8 cellular contexts compared by ENCODE assay signal in the genomic region with DNA sequence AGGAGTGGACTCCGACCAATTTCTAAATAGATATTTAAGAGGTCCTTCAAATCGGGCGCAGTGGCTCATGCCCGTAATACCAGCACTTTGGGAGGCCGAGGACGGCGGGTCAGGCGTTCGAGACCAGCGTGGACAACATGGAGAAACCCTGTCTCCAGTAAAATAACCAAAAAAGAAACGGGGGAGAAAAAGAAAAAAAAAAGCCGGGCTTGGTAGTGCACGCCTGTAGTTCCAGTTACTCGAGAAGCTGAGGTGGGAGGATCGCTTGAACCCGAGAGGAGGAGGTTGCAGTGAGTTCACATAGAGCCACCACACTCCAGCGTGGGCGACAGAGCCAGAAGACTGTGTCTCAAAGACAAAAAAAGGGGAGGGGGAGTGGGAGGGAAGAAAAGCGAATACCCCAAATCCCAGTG. TPM values are rescaled to one million over a fixed set of nuclear protein-coding genes. Genes with fewer than 3 reads are reported as not detected.
DNase-seq lines count a peak whose midpoint lies in the region; ATAC-seq and TF ChIP-seq lines count a peak whose summit lies in the region.

No MANE protein-coding gene starts in this region.

- H3K9me3 ChIP-seq in OCI-LY1 (ENCODE audit: low read length) (no peaks in the 10 kb centered on the region), tibial nerve (no peaks in the 10 kb centered on the region)

- H3K4me3 ChIP-seq in OCI-LY1 (ENCODE audit: low read depth, low read length, poor library complexity, severe bottlenecking) (peak overlapping the region; percentile 69), mesendoderm (ENCODE audit: low read length) (peak overlapping the region; percentile 23), tibial nerve (peak overlapping the region; percentile 33 to 68 (median 55))

- peak overlapping the region; percentile 99 for H3K27ac ChIP-seq in C4-2B
- H3K27ac ChIP-seq in OCI-LY1 (ENCODE audit: low read depth, low read length, poor library complexity, severe bottlenecking): peak overlapping the region; percentile 100
- H3K27ac ChIP-seq in mesendoderm (ENCODE audit: low read depth, low read length): peak overlapping the region; percentile 75
- peak overlapping the region; percentile 30 to 96 (median 84) for H3K27ac ChIP-seq in tibial nerve

- H3K18ac ChIP-seq in mesendoderm (ENCODE audit: low read length): peak overlapping the region; percentile 99

- TF ChIP-seq EP300 in tibial nerve (IDR thresholded peaks at IDR 0.05): no peak

- DNase-seq in cerebellar cortex (ENCODE audit: low spot score) (peak; percentile 42), mesendoderm (peak; percentile 67), tibial nerve (ENCODE audit: low spot score in 2 of 2) (no peak), A172 (ENCODE audit: low spot score) (no peak), KG1 (lab: John Stamatoyannopoulos, UW) (no peak)

- no peak for ATAC-seq in HG03354 (IDR thresholded peaks at IDR 0.05; ENCODE audit: poor library complexity, severe bottlenecking, unreplicated experiment)

- H3K56ac ChIP-seq in mesendoderm (ENCODE audit: low read length): peak overlapping the region; percentile 82

- H4K5ac ChIP-seq in mesendoderm (ENCODE audit: low read length): no peak overlapping the region

- peak overlapping the region; percentile 99 for H3K9ac ChIP-seq in OCI-LY1 (ENCODE audit: low read length)
- peak overlapping the region; percentile 78 for H3K9ac ChIP-seq in mesendoderm (ENCODE audit: low read length)

- H3K9me2 ChIP-seq in OCI-LY1 (ENCODE audit: low read depth, low read length): no peaks in the 10 kb centered on the region

- H2BK15ac ChIP-seq in mesendoderm (replicated peaks; ENCODE audit: low read depth): no peak overlapping the region

- peak overlapping the region; percentile 39 for H2BK5ac ChIP-seq in mesendoderm (ENCODE audit: low read length)

- no peak overlapping the region for H3K23ac ChIP-seq in mesendoderm (ENCODE audit: low read length)

- peaks cover 22% of the 10 kb centered on the region; the same call in 1 of the 2 replicates for H3F3A ChIP-seq in OCI-LY1 (ENCODE audit: insufficient read depth, low read length)

- peak overlapping the region; percentile 93 for H4K8ac ChIP-seq in mesendoderm (ENCODE audit: low read depth, low read length)

- H3K36me3 ChIP-seq in OCI-LY1 (ENCODE audit: insufficient read depth, low read length): no peaks in the 10 kb centered on the region
- H3K36me3 ChIP-seq in mesendoderm (ENCODE audit: control insufficient read depth, insufficient read depth, low read length): no peaks in the 10 kb centered on the region
- H3K36me3 ChIP-seq in tibial nerve: no peaks in the 10 kb centered on the region

- H3K27me3 ChIP-seq in OCI-LY1 (ENCODE audit: insufficient read depth, low read length) (no peaks in the 10 kb centered on the region), mesendoderm (ENCODE audit: insufficient read depth, low read length, poor library complexity) (no peaks in the 10 kb centered on the region), tibial nerve (no peaks in the 10 kb centered on the region)

- H4K20me1 ChIP-seq in OCI-LY1 (ENCODE audit: insufficient read depth, low read length): no peaks in the 10 kb centered on the region

- TF ChIP-seq POLR2A in tibial nerve (IDR thresholded peaks at IDR 0.05): no peak

- H3K4ac ChIP-seq in mesendoderm (ENCODE audit: low read depth, low read length): peak overlapping the region; percentile 93

- no peak for TF ChIP-seq CTCF in C4-2B (conservative IDR thresholded peaks at IDR 0.05)
- TF ChIP-seq CTCF in OCI-LY1 (IDR thresholded peaks at IDR 0.05; ENCODE audit: low read length): no peak
- no peak for TF ChIP-seq CTCF in tibial nerve (IDR thresholded peaks at IDR 0.05)

- no peak overlapping the region for H2AK5ac ChIP-seq in mesendoderm (ENCODE audit: low read length)

- peaks cover 61% of the 10 kb centered on the region for H3K4me1 ChIP-seq in OCI-LY1 (ENCODE audit: insufficient read depth, low read length, severe bottlenecking)
- H3K4me1 ChIP-seq in mesendoderm (ENCODE audit: control insufficient read depth, low read depth, low read length): peaks cover 3% of the 10 kb centered on the region
- peaks cover 0 to 26% (median 2%) of the 10 kb centered on the region in 4 donors for H3K4me1 ChIP-seq in tibial nerve

- no peaks in the 10 kb centered on the region for H3K79me1 ChIP-seq in mesendoderm (ENCODE audit: low read length)

- no CpG with 5 or more reads among the region's 19 CpGs for WGBS in mesendoderm (ENCODE audit: extremely low coverage, insufficient coverage, low lambda C conversion rate)
- WGBS in tibial nerve, 2 donors: 3 to 4% methylated on average over 19 of the region's 19 CpGs

- peak overlapping the region; percentile 93 for H2BK120ac ChIP-seq in mesendoderm (ENCODE audit: low read depth, low read length)

- H3K4me2 ChIP-seq in OCI-LY1 (ENCODE audit: low read length): peak overlapping the region; percentile 83
- H3K4me2 ChIP-seq in mesendoderm (ENCODE audit: low read length): peak overlapping the region; percentile 49

- H2AFZ ChIP-seq in OCI-LY1 (ENCODE audit: low read length): no peak overlapping the region

- no peaks in the 10 kb centered on the region for H3K79me2 ChIP-seq in OCI-LY1 (ENCODE audit: insufficient read depth, low read length)
- H3K79me2 ChIP-seq in mesendoderm (ENCODE audit: control insufficient read depth, insufficient read depth, low read length): no peaks in the 10 kb centered on the region

RNA-seq across cellular contexts. Expression of a gene that starts 53.3 kb away (rescaled TPM):
- 0.28 TPM for polyA plus RNA-seq in mesendoderm (2013, experiment 1 of 2)
- polyA plus RNA-seq in mesendoderm (2013, experiment 2 of 2): 0.41 TPM
- 10 to 100 TPM in 2 of 4 donors, 1 to 10 TPM in 2; 5.9 to 11.0 (median 9.0) TPM for total RNA-seq in tibial nerve
- 15.6 and 17.0 TPM in 2 replicates for total RNA-seq in A172 (2014; rRNA removed; shearing (Covaris generic))

Comparison
In these comparisons a context has a peak if more than half of its experiments do, and no peak if none do; other contexts are left out.
1. DNase-seq: peak in cerebellar cortex (single experiment) and mesendoderm (single experiment); none in tibial nerve (0 of 2), A172 (single experiment) and KG1 (single experiment).
2. Peak in every context shown above with its lines, with median percentiles within 50 percentile points of each other: H3K27ac ChIP-seq and H3K4me3 ChIP-seq.